Comparison of ENCODE assay signal across 19 cellular contexts in genomic region chr13:44075113-44075512, GRCh38.
"Had no signal": no experiment of that assay in that cellular context is flagged by ENCODE, and none has a peak within 500 bp of the region (broad histone marks: within the 10 kb centered on the region; RNA-seq: fewer than 3 reads in every experiment).

No MANE protein-coding gene starts in this region.

- H3K27ac ChIP-seq: brain microvascular endothelial cell, esophagus muscularis mucosa, gastroesophageal sphincter, heart right ventricle, lower lobe of right lung, parathyroid adenoma, spleen, upper lobe of right lung had no signal

- H2AFZ ChIP-seq: parathyroid adenoma had no signal

- H3K4me1 ChIP-seq: lower lobe of right lung, parathyroid adenoma, spleen, upper lobe of right lung had no signal

- H3K9me3 ChIP-seq: lower lobe of right lung, upper lobe of right lung had no signal

- H3K79me2 ChIP-seq: parathyroid adenoma had no signal

- H3K36me3 ChIP-seq: brain microvascular endothelial cell, esophagus muscularis mucosa, gastroesophageal sphincter, heart right ventricle, lower lobe of right lung, spleen, upper lobe of right lung had no signal

- H3K27me3 ChIP-seq: brain microvascular endothelial cell, esophagus muscularis mucosa, gastroesophageal sphincter, heart right ventricle, spleen, upper lobe of right lung had no signal

- ATAC-seq: activated CD8-positive, alpha-beta T cell treated with anti-CD3 and anti-CD28 coated beads for 36 hours; activated naive CD8-positive, alpha-beta T cell treated with anti-CD3 and anti-CD28 coated beads, Interleukin-2, amount 50 U/mL, for 24 hours; activated T-helper 17 cell treated with anti-CD3 and anti-CD28 coated beads, Interleukin-2, amount 50 U/mL, for 72 hours; gastroesophageal sphincter; lower lobe of right lung; natural killer cell; stimulated activated naive B cell treated with anti-CD40 and anti-IgM and Interleukin-4, amounts not matched to agents 10 μg/mL and 1 μg/mL and 100 μg/mL, for 72 hours; upper lobe of right lung had no signal

- H3K4me3 ChIP-seq: esophagus muscularis mucosa, gastroesophageal sphincter, heart right ventricle, lower lobe of right lung, spleen, upper lobe of right lung had no signal

- DNase-seq: activated CD4-positive, alpha-beta T cell treated with anti-CD3 and anti-CD28 coated beads, Interleukin-2, amount 10 ng/mL, durations not matched to agents 24 days and 14 days; activated CD8-positive, alpha-beta T cell treated with anti-CD3 and anti-CD28 coated beads for 36 hours; activated naive CD4-positive, alpha-beta T cell treated with anti-CD3 and anti-CD28 coated beads for 36 hours; activated naive CD8-positive, alpha-beta T cell treated with anti-CD3 and anti-CD28 coated beads, Interleukin-2, amount 50 U/mL, for 24 hours; activated T-cell treated with anti-CD3 and anti-CD28 coated beads, Interleukin-2, amount 50 U/mL, for 1 hour; anterior cingulate cortex; brain microvascular endothelial cell; effector memory CD4-positive, alpha-beta T cell; heart right ventricle; immature natural killer cell; lower lobe of right lung; natural killer cell; spleen; stimulated activated naive B cell treated with anti-CD40 and anti-IgM and Interleukin-4, amounts not matched to agents 10 μg/mL and 1 μg/mL and 100 μg/mL, for 72 hours; upper lobe of right lung had no signal
